In genomic region chr12:65925626-65926025, GRCh38 we compare ENCODE assay signal across 13 cellular contexts.
DNase-seq lines count a peak whose midpoint lies in the region; ATAC-seq and TF ChIP-seq lines count a peak whose summit lies in the region.
"Had no signal": no experiment of that assay in that cellular context is flagged by ENCODE, and none has a peak within 500 bp of the region (broad histone marks: within the 10 kb centered on the region; RNA-seq: fewer than 3 reads in every experiment).

No MANE protein-coding gene starts in this region.

- H4K20me1 ChIP-seq in BLaER1 treated with 17β-estradiol and CSF1 and Interleukin-3, amounts not matched to agents 10 nM and 100 nM = no peaks in the 10 kb centered on the region

- peak overlapping the region; percentile 71 to 90 (median 84) for H3K4me2 ChIP-seq in BLaER1 treated with 17β-estradiol and CSF1 and Interleukin-3, amounts not matched to agents 10 nM and 100 nM

- no peaks in the 10 kb centered on the region for H3K9me3 Mint-ChIP-seq in IgD-negative memory B cell
- H3K9me3 Mint-ChIP-seq in naive thymus-derived CD4-positive, alpha-beta T cell = no peaks in the 10 kb centered on the region
- H3K9me3 Mint-ChIP-seq: activated naive CD4-positive, alpha-beta T cell treated with anti-CD3 and anti-CD28 coated beads, Interleukin-2, amount 10 ng/mL, durations not matched to agents 7 days and 5 days had no signal

- peak; percentile 69 for ATAC-seq in naive thymus-derived CD4-positive, alpha-beta T cell
- ATAC-seq in GM19023 (IDR thresholded peaks at IDR 0.05; ENCODE audit: unreplicated experiment) = no peak

- intact Hi-C loops in colonic mucosa (cut with DNase I) = no loop called here
- intact Hi-C loops in naive thymus-derived CD4-positive, alpha-beta T cell (cut with micrococcal nuclease) = no loop called here

- peak overlapping the region; percentile 81 to 96 (median 94) for H3K27ac ChIP-seq in BLaER1 treated with 17β-estradiol and CSF1 and Interleukin-3, amounts not matched to agents 10 nM and 100 nM
- peak overlapping the region; percentile 84 for H3K27ac ChIP-seq in colonic mucosa
- H3K27ac ChIP-seq in naive thymus-derived CD4-positive, alpha-beta T cell (ENCODE audit: low read depth, low read length) = no peak overlapping the region

- POLR2A ChIA-PET in naive thymus-derived CD4-positive, alpha-beta T cell (lab: Charles Lee) = no interaction called here

- H3K9me3 ChIP-seq in BLaER1 treated with 17β-estradiol and CSF1 and Interleukin-3, amounts not matched to agents 10 nM and 100 nM (replicated peaks in 1 of 11) = peaks cover 32 to 40% (median 34%) of the 10 kb centered on the region in 11 experiments
- no peaks in the 10 kb centered on the region for H3K9me3 ChIP-seq in colonic mucosa
- no peaks in the 10 kb centered on the region for H3K9me3 ChIP-seq in naive thymus-derived CD4-positive, alpha-beta T cell (ENCODE audit: control insufficient read depth in 2 of 3, low read length in 3 of 3)

- no peaks in the 10 kb centered on the region for H3K36me3 Mint-ChIP-seq in IgD-negative memory B cell
- H3K36me3 Mint-ChIP-seq in naive thymus-derived CD4-positive, alpha-beta T cell = no peaks in the 10 kb centered on the region
- H3K36me3 Mint-ChIP-seq: activated naive CD4-positive, alpha-beta T cell treated with anti-CD3 and anti-CD28 coated beads, Interleukin-2, amount 10 ng/mL, durations not matched to agents 7 days and 5 days had no signal

- no peak for TF ChIP-seq CTCF in colonic mucosa (IDR thresholded peaks at IDR 0.05)
- no peak for TF ChIP-seq CTCF in foreskin fibroblast (IDR thresholded peaks at IDR 0.05; ENCODE audit: low read depth, low read length)

- H3K27me3 Mint-ChIP-seq in IgD-negative memory B cell = peaks cover 4% of the 10 kb centered on the region
- peaks cover 7 to 43% (median 28%) of the 10 kb centered on the region in 5 donors for H3K27me3 Mint-ChIP-seq in naive thymus-derived CD4-positive, alpha-beta T cell

- H3K4me1 Mint-ChIP-seq in IgD-negative memory B cell = peaks cover 1 to 18% (median 14%) of the 10 kb centered on the region in 3 donors
- H3K4me1 Mint-ChIP-seq in naive thymus-derived CD4-positive, alpha-beta T cell = peaks cover 0 to 13% (median 4%) of the 10 kb centered on the region in 7 donors
- H3K4me1 Mint-ChIP-seq: activated naive CD4-positive, alpha-beta T cell treated with anti-CD3 and anti-CD28 coated beads, Interleukin-2, amount 10 ng/mL, durations not matched to agents 7 days and 5 days had no signal

- H3K27me3 ChIP-seq in BLaER1 treated with 17β-estradiol and CSF1 and Interleukin-3, amounts not matched to agents 10 nM and 100 nM = no peaks in the 10 kb centered on the region
- H3K27me3 ChIP-seq in colonic mucosa = no peaks in the 10 kb centered on the region
- H3K27me3 ChIP-seq in naive thymus-derived CD4-positive, alpha-beta T cell (ENCODE audit: control insufficient read depth in 2 of 2, insufficient read depth in 2 of 2, low read length in 2 of 2) = no peaks in the 10 kb centered on the region

- H3K4me1 ChIP-seq in BLaER1 treated with 17β-estradiol and CSF1 and Interleukin-3, amounts not matched to agents 10 nM and 100 nM = peaks cover 59 to 84% (median 75%) of the 10 kb centered on the region in 10 experiments
- peaks cover 4% of the 10 kb centered on the region for H3K4me1 ChIP-seq in colonic mucosa
- no peaks in the 10 kb centered on the region for H3K4me1 ChIP-seq in naive thymus-derived CD4-positive, alpha-beta T cell (ENCODE audit: control insufficient read depth in 2 of 2, insufficient read depth in 2 of 2, low read length in 2 of 2)

- no peak overlapping the region for H3K27ac Mint-ChIP-seq in IgD-negative memory B cell
- no peak overlapping the region for H3K27ac Mint-ChIP-seq in naive thymus-derived CD4-positive, alpha-beta T cell
- H3K27ac Mint-ChIP-seq: activated naive CD4-positive, alpha-beta T cell treated with anti-CD3 and anti-CD28 coated beads, Interleukin-2, amount 10 ng/mL, durations not matched to agents 7 days and 5 days had no signal

- peak overlapping the region; percentile 19 to 58 (median 36); a peak in 16 of 20 replicates for H3K4me3 ChIP-seq in BLaER1 treated with 17β-estradiol and CSF1 and Interleukin-3, amounts not matched to agents 10 nM and 100 nM
- no peak overlapping the region for H3K4me3 ChIP-seq in colonic mucosa
- no peak overlapping the region for H3K4me3 ChIP-seq in naive thymus-derived CD4-positive, alpha-beta T cell (ENCODE audit: low read length)
- H3K4me3 ChIP-seq in foreskin fibroblast (ENCODE audit: low read depth in 1 of 2, low read length in 2 of 2) = no peak overlapping the region

- CTCF ChIA-PET in naive thymus-derived CD4-positive, alpha-beta T cell (lab: Charles Lee) = no interaction called here

- peaks cover 0 to 6% (median 0%) of the 10 kb centered on the region in 11 experiments; a peak in 4 of 22 replicates for H3K36me3 ChIP-seq in BLaER1 treated with 17β-estradiol and CSF1 and Interleukin-3, amounts not matched to agents 10 nM and 100 nM
- H3K36me3 ChIP-seq in colonic mucosa = no peaks in the 10 kb centered on the region
- H3K36me3 ChIP-seq in naive thymus-derived CD4-positive, alpha-beta T cell (ENCODE audit: control insufficient read depth in 2 of 3, insufficient read depth in 3 of 3, low read length in 3 of 3) = no peaks in the 10 kb centered on the region

- H3K9ac ChIP-seq in BLaER1 treated with 17β-estradiol and CSF1 and Interleukin-3, amounts not matched to agents 10 nM and 100 nM = peak overlapping the region; percentile 73 to 82 (median 80); a peak in 21 of 22 replicates
- H3K9ac ChIP-seq in colonic mucosa (ENCODE audit: low read depth in 2 of 2, low read length in 2 of 2) = peak overlapping the region in 1 of 2 donors; percentile 38

- no peak for DNase-seq in colonic mucosa
- no peak for DNase-seq in naive thymus-derived CD4-positive, alpha-beta T cell
- DNase-seq in NCI-H1092 (lab: John Stamatoyannopoulos, UW) = no peak
- no peak for DNase-seq in foreskin fibroblast
- DNase-seq in activated CD4-positive, alpha-beta T cell treated with anti-CD3 and anti-CD28 coated beads, Interleukin-2, amount 50 U/mL, for 48 hours = no peak
- DNase-seq: activated naive CD4-positive, alpha-beta T cell treated with anti-CD3 and anti-CD28 coated beads, Interleukin-2, amount 10 ng/mL, durations not matched to agents 7 days and 5 days; C1 segment of cervical spinal cord; effector memory CD4-positive, alpha-beta T cell; islet precursor cell; NCI-H2171 treated with DMSO at 0.1 percent for 48 hours had no signal

- peak overlapping the region in 3 of 4 donors; percentile 4 to 81 (median 38) for H3K4me3 Mint-ChIP-seq in IgD-negative memory B cell
- H3K4me3 Mint-ChIP-seq in naive thymus-derived CD4-positive, alpha-beta T cell = peak overlapping the region in 1 of 10 donors; percentile 62
- H3K4me3 Mint-ChIP-seq: activated naive CD4-positive, alpha-beta T cell treated with anti-CD3 and anti-CD28 coated beads, Interleukin-2, amount 10 ng/mL, durations not matched to agents 7 days and 5 days had no signal

Comparison
In these comparisons a context has a peak if more than half of its experiments do, and no peak if none do; other contexts are left out.
1. H3K4me3 ChIP-seq: peak in BLaER1 treated with 17β-estradiol and CSF1 and Interleukin-3, amounts not matched to agents 10 nM and 100 nM (10 of 10); none in colonic mucosa (single experiment), naive thymus-derived CD4-positive, alpha-beta T cell (single experiment) and foreskin fibroblast (0 of 2).